In the genomic region with DNA sequence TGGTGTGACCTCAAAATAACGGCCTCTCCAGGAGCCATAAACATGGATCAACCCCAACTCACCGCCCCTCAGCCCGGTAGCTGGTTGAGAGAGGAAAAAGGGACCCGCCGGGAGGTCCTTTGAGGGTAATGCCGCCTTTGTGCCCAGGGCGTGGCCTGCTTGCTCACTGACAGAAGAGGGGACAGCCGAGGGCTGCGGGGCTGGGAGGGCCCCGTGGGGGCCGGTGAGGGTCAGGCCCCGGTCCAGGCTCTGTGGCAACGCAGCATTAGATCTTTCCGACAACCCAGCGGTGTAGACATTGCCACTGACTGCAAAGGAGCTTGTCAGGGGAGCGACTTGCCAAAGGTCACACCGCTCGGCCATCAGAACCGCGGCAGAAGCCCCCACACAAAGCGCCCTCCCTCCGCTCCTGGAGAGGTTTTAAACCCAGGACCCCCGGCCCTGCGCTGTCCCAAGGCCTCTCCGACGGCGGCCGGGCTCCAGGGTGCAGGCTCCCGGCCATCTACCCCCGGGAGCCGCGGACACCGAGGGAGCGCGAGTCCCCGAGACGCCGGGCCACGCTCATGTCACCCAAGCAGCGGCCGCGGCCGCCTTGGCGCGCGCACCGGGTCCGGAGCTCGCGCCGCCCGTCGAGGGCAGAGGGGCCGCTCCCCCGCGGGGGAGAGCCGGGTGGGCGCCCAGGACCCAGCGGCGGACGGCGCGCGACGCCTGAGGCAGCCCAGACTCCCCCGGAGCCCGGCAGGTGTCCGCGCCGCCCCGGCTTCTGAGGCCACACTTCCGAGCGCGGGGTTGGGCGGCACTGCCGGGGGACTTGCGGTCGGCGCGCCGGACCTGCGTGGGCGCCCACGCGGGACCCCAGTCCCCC, we compare ENCODE assay signal across 10 cellular contexts. TPM values are rescaled to one million over a fixed set of nuclear protein-coding genes. Genes with fewer than 3 reads are reported as not detected.
DNase-seq lines count a peak whose midpoint lies in the region; ATAC-seq, FAIRE-seq and TF ChIP-seq lines count a peak whose summit lies in the region.
"Had no signal": no experiment of that assay in that cellular context is flagged by ENCODE, and none has a peak within 500 bp of the region (broad histone marks: within the 10 kb centered on the region; RNA-seq: fewer than 3 reads in every experiment).

No MANE protein-coding gene starts in this region.

- peaks cover 3% of the 10 kb centered on the region for H3K9me3 Mint-ChIP-seq in nephron

- no peak for TF ChIP-seq EP300 in A549 (IDR thresholded peaks at IDR 0.05)

- TF ChIP-seq POLR2A in A549 (IDR thresholded peaks at IDR 0.05; ENCODE audit: low read length): no peak
- TF ChIP-seq POLR2A in GM12891 (IDR thresholded peaks at IDR 0.05; ENCODE audit: low read depth, low read length): no peak

- peaks cover 9% of the 10 kb centered on the region for H3K4me1 ChIP-seq in A549

- H3K4me1 Mint-ChIP-seq in nephron: peaks cover 5% of the 10 kb centered on the region

- no peaks in the 10 kb centered on the region for H3K9me3 ChIP-seq in A549

- CTCF ChIA-PET in A549 (lab: Yijun Ruan, JAX): interaction anchor here (0.9 to 2.8 kb wide), 3 partner anchors 10 to 153 kb away, joined by 4 to 20 read pairs (median 4); no protein-coding TSS in a partner anchor

- H3K27me3 Mint-ChIP-seq in nephron (ENCODE audit: low read depth): peaks cover 80% of the 10 kb centered on the region

- WGBS in A549 (ENCODE audit: missing lambda C conversion rate): 41% methylated on average over 32 of the region's 85 CpGs

- peak overlapping the region; percentile 67 to 73 (median 72) for H3K4me3 Mint-ChIP-seq in nephron
- H3K4me3 Mint-ChIP-seq: activated CD4-positive, alpha-beta T cell treated with anti-CD3 and anti-CD28 coated beads for 36 hours had no signal

- no peak for FAIRE-seq in A549 (lab: Jason Lieb, UNC)
- no peak for FAIRE-seq in GM12891 (lab: Jason Lieb, UNC)
- FAIRE-seq: colon had no signal

- peak overlapping the region; percentile 82 for H3K4me3 ChIP-seq in A549
- H3K4me3 ChIP-seq in HFF-Myc (replicated peaks; ENCODE audit: low read depth, low read length): peak overlapping the region; percentile 36

- no peaks in the 10 kb centered on the region for H3K36me3 Mint-ChIP-seq in nephron (ENCODE audit: low read depth)

- no peak; a peak in 1 of 5 replicates for TF ChIP-seq RAD21 in A549 (conservative IDR thresholded peaks at IDR 0.05 in 1 of 2, IDR thresholded peaks at IDR 0.05 in 1 of 2)

- TF ChIP-seq CTCF in A549 (IDR thresholded peaks at IDR 0.05): no peak
- no peak for TF ChIP-seq CTCF in HFF-Myc (IDR thresholded peaks at IDR 0.05; ENCODE audit: low read depth, low read length, missing control alignments)
- no peak for TF ChIP-seq CTCF in nephron (IDR thresholded peaks at IDR 0.05; ENCODE audit: unreplicated experiment in 3 of 3)

- no peak overlapping the region for H3K27ac Mint-ChIP-seq in nephron
- H3K27ac Mint-ChIP-seq: activated CD4-positive, alpha-beta T cell treated with anti-CD3 and anti-CD28 coated beads for 36 hours had no signal

- ATAC-seq in A549: no peak; a peak in 1 of 6 replicates
- no peak for ATAC-seq in HG03432 (IDR thresholded peaks at IDR 0.05; ENCODE audit: unreplicated experiment)
- no peak for ATAC-seq in HG02938 (IDR thresholded peaks at IDR 0.05; ENCODE audit: unreplicated experiment)
- ATAC-seq in GM21381 (IDR thresholded peaks at IDR 0.05; ENCODE audit: unreplicated experiment): no peak

- H3K27ac ChIP-seq in A549: peak overlapping the region; percentile 83 to 96

- POLR2A ChIA-PET in A549 (lab: Yijun Ruan, JAX): no interaction called here

- H3K4me2 ChIP-seq in A549: peak overlapping the region; percentile 97

- DNase-seq in A549 (ENCODE audit: low read depth in 1 of 2, low spot score in 1 of 2) (no peak), HFF-Myc (ENCODE audit: extremely low read depth, low read depth) (no peak), ecto neural progenitor cell (ENCODE audit: low spot score) (peak; percentile 64), GM12891 (ENCODE audit: insufficient read length, low spot score) (no peak)

TF ChIP-seq in A549, 52 proteins besides CTCF, POLR2A, EP300 and RAD21:
- TF ChIP-seq ESRRA (IDR thresholded peaks at IDR 0.05; ENCODE audit: borderline replicate concordance, low read length) (no peak), JUN (IDR thresholded peaks at IDR 0.05) (peak in 1 of 2 experiments; percentile 24; a peak in 1 of 5 replicates)

TF ChIP-seq in GM12891, 5 proteins besides CTCF, POLR2A, EP300 and RAD21:
- TF ChIP-seq TAF1 (IDR thresholded peaks at IDR 0.05; ENCODE audit: low read depth, low read length) (no peak), POU2F2 (IDR thresholded peaks at IDR 0.05; ENCODE audit: low read depth, low read length) (no peak), SPI1 (IDR thresholded peaks at IDR 0.05; ENCODE audit: low read depth, low read length) (no peak), POLR2AphosphoS5 (IDR thresholded peaks at IDR 0.05; ENCODE audit: low read depth, low read length) (no peak)

RNA-seq across cellular contexts. Expression of a gene that starts 1.0 kb away (rescaled TPM):
- polyA plus RNA-seq in A549 (2011; rRNA removed): 15.2 and 20.1 TPM in 2 replicates
- 12.2 and 16.7 TPM in 2 replicates for polyA plus RNA-seq in A549 (2012; cell fraction: cytosol; rRNA removed)
- polyA plus RNA-seq in A549 (2012; cell fraction: nucleus; rRNA removed): 12.2 and 21.3 TPM in 2 replicates
- polyA plus RNA-seq in A549 (2017; fragmentation: RNase III; extraction: RNeasy Plus Mini Kit Qiagen cat#74134 plus additional on column Dnase treatment): 10.0 to 11.1 TPM (median 10.8 TPM) in 3 replicates
- polyA minus RNA-seq in A549 (2011; rRNA and poly(A)+ RNA removed): 32.2 and 37.3 TPM in 2 replicates
- polyA plus RNA-seq in GM12891 (2012; ENCODE audit: low read depth, missing spikeins): 1.4 TPM
